In the genomic region with DNA sequence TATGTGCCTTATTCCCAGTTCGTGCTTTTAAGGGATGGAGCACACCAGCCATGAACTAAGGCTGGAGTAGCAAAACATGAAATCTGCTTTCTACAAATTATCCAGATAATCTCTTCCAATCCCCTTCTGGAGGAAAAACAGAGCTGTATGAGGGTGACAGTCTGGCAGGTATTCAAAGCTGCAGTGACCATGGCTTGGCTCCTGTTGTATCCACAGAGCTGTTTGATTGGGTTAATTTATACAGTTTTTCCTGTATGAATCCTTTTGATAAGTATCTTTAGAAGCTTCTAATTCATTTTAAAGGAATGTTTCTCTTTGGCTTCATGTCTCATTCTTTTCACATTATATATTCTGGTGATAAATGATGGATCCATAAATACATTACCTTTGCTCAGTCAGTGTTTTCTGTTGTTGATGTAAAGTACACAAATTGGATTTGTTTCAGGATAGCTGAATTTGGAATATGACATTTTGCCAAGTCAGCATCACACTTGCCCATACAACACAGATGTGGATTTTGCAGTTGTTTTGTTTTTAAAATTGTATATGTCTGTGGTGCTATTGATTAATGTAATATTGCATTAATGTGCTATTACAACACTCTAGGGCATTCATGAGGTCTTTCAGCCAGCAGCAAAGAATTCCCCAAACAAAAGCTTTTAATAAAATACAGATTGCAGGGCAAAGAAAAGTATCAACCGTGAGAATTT, we compare ENCODE assay signal across 24 cellular contexts.
"Had no signal": no experiment of that assay in that cellular context is flagged by ENCODE, and none has a peak within 500 bp of the region (broad histone marks: within the 10 kb centered on the region; RNA-seq: fewer than 3 reads in every experiment).

No MANE protein-coding gene starts in this region.

- H3K4me1 ChIP-seq: breast epithelium had no signal

- H3K36me3 ChIP-seq: breast epithelium, esophagus muscularis mucosa, neutrophil, ovary, sigmoid colon, suprapubic skin, tibial artery had no signal

- H3K4me2 ChIP-seq: hepatocyte, smooth muscle cell had no signal

- H3K27me3 ChIP-seq: breast epithelium, esophagus muscularis mucosa, gastroesophageal sphincter, hepatocyte, neutrophil, ovary, sigmoid colon, suprapubic skin, tibial artery had no signal

- DNase-seq: activated CD4-positive, alpha-beta T cell treated with anti-CD3 and anti-CD28 coated beads for 36 hours; activated CD4-positive, CD25-positive, alpha-beta regulatory T cell; activated CD8-positive, alpha-beta memory T cell treated with anti-CD3 and anti-CD28 coated beads, Interleukin-2, amount 10 ng/mL, durations not matched to agents 7 days and 5 days; activated CD8-positive, alpha-beta T cell treated with anti-CD3 and anti-CD28 coated beads, Interleukin-2, amount 10 ng/mL, durations not matched to agents 7 days and 5 days; activated naive CD8-positive, alpha-beta T cell treated with anti-CD3 and anti-CD28 coated beads, Interleukin-2, amount 50 U/mL, for 24 hours; activated T-cell treated with anti-CD3 and anti-CD28 coated beads, Interleukin-2, amount 50 U/mL, for 48 hours; amygdala; endodermal cell; left cardiac atrium; mammary epithelial cell; nephron progenitor cell; ovary; sigmoid colon; stimulated activated CD4-positive, alpha-beta T cell treated with anti-CD3 and anti-CD28 coated beads, Interleukin-1b, Interleukin-23, amount 100 ng/mL, for 48 hours; stimulated activated naive B cell treated with anti-CD40 and anti-IgM and Interleukin-4, amounts not matched to agents 10 μg/mL and 1 μg/mL and 100 μg/mL, for 72 hours; T-cell; tibial artery had no signal

- H2AFZ ChIP-seq: hepatocyte had no signal

- H3K27ac ChIP-seq: breast epithelium, hepatocyte, neutrophil, ovary, sigmoid colon, suprapubic skin, tibial artery had no signal

- H3K79me2 ChIP-seq: hepatocyte had no signal

- H3K4me3 ChIP-seq: breast epithelium, esophagus muscularis mucosa, gastroesophageal sphincter, hepatocyte, ovary, sigmoid colon, smooth muscle cell, suprapubic skin, tibial artery had no signal

- ATAC-seq: activated CD4-positive, alpha-beta T cell treated with anti-CD3 and anti-CD28 coated beads for 36 hours; activated CD8-positive, alpha-beta memory T cell treated with anti-CD3 and anti-CD28 coated beads, Interleukin-2, amount 10 ng/mL, durations not matched to agents 7 days and 5 days; activated CD8-positive, alpha-beta T cell treated with anti-CD3 and anti-CD28 coated beads, Interleukin-2, amount 10 ng/mL, durations not matched to agents 7 days and 5 days; activated naive CD8-positive, alpha-beta T cell treated with anti-CD3 and anti-CD28 coated beads, Interleukin-2, amount 50 U/mL, for 24 hours; stimulated activated naive B cell treated with anti-CD40 and anti-IgM and Interleukin-4, amounts not matched to agents 10 μg/mL and 1 μg/mL and 100 μg/mL, for 72 hours; T-cell had no signal

- H3K9me3 ChIP-seq: neutrophil, ovary, sigmoid colon, suprapubic skin had no signal
